ENCODE assay signal across 12 cellular contexts in genomic region chr9:96937442-96937841, GRCh38. TPM values are rescaled to one million over a fixed set of nuclear protein-coding genes. Genes with fewer than 3 reads are reported as not detected.
"Had no signal": no experiment of that assay in that cellular context is flagged by ENCODE, and none has a peak within 500 bp of the region (broad histone marks: within the 10 kb centered on the region; RNA-seq: fewer than 3 reads in every experiment).

No MANE protein-coding gene starts in this region.

RNA-seq across cellular contexts. Expression of gene NUTM2G, which starts 8.8 kb away (rescaled TPM):
- total RNA-seq: activated CD4-positive, alpha-beta T cell treated with anti-CD3 and anti-CD28 coated beads for 36 hours; activated CD4-positive, alpha-beta T cell treated with anti-CD3 and anti-CD28 coated beads, Interleukin-2, amount 10 ng/mL, durations not matched to agents 7 days and 5 days; activated CD8-positive, alpha-beta T cell treated with anti-CD3 and anti-CD28 coated beads, Interleukin-2, amount 10 ng/mL, durations not matched to agents 7 days and 5 days; activated T-cell treated with anti-CD3 and anti-CD28 coated beads, Interleukin-2, amount 50 U/mL, for 4 hours; activated T-helper 1 cell treated with anti-CD3 and anti-CD28 coated beads, Interleukin-12 subunit alpha, Interleukin-12 subunit beta, Interleukin-2, Interleukin-4 antibody, amounts not matched to agents 30 ng/mL and 10 ng/mL and 1 ng/mL, durations not matched to agents 14 hours and 24 hours and 36 hours; adrenal gland; astrocyte; body of pancreas; cerebellum; NCI-H460; RPMI7951; T-helper 1 cell treated with Interleukin-12 subunit alpha and Interleukin-12 subunit beta and Interleukin-4 antibody, amounts not matched to agents 30 ng/mL and 1 ng/mL, for 36 hours had no signal
- polyA plus RNA-seq: adrenal gland had no signal
